In the genomic region with DNA sequence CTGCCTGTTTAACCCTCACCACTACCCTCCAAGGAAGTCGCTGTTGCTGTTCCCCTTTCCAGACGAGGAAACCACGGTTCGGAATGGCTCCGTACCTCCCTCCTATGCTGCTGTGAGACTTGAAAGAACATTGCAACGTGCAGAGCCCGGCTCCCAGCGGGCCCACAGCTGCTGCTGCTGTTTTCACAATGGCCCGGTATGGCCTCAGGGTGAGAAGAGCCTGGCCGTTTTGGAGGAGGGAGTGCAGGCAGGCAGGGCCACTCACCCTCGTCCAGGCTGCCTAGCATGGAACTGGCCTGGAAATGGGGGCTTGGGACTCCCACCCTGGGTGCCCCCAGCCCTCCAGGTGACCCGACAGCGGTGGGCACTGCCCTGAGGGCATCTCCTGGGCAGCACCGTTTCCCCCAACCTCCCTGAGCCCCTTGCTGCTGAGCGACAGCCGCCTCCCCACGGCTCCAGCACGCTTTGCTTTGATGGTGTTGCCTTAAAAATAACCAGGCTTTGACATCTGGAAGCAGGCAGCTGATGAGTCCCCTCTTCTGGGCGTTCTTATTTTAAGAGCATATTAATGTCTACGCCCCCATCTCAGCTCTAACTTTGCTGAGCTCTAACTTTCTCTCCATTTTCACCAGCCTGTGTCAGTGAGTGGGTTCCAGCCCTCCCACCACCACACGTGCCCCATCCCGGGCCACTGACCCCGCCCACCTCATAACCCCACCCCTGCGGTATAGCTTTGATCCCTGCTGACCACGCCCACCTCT, we compare ENCODE assay signal across 22 cellular contexts.
DNase-seq lines count a peak whose midpoint lies in the region; ATAC-seq and TF ChIP-seq lines count a peak whose summit lies in the region.
"Had no signal": no experiment of that assay in that cellular context is flagged by ENCODE, and none has a peak within 500 bp of the region (broad histone marks: within the 10 kb centered on the region; RNA-seq: fewer than 3 reads in every experiment).

No MANE protein-coding gene starts in this region.

- no peaks in the 10 kb centered on the region for H3K36me3 ChIP-seq in HUES6 (ENCODE audit: control insufficient read depth, insufficient read depth, low read length)
- no peaks in the 10 kb centered on the region for H3K36me3 ChIP-seq in endodermal cell (ENCODE audit: control insufficient read depth, insufficient read depth, low read length)
- no peaks in the 10 kb centered on the region for H3K36me3 ChIP-seq in lower lobe of right lung
- H3K36me3 ChIP-seq: cardiac muscle cell, MG63, uterus had no signal

- H3K4me1 ChIP-seq in HUES6 (ENCODE audit: control insufficient read depth, insufficient read depth, low read length): peaks cover 39% of the 10 kb centered on the region
- H3K4me1 ChIP-seq in endodermal cell (ENCODE audit: control insufficient read depth, insufficient read depth, low read length): peaks cover 4% of the 10 kb centered on the region
- H3K4me1 ChIP-seq in lower lobe of right lung: no peaks in the 10 kb centered on the region
- H3K4me1 ChIP-seq: uterus had no signal

- no peak for ATAC-seq in lower lobe of right lung
- ATAC-seq: CD8-positive, alpha-beta T cell; stimulated activated effector memory CD8-positive, alpha-beta T cell treated with anti-CD3 and anti-CD28 coated beads, Interleukin-12 subunit alpha, Interleukin-12 subunit beta, amount 100 ng/mL, for 72 hours had no signal

- DNase-seq in COLO668 (lab: John Stamatoyannopoulos, UW; ENCODE audit: unreplicated experiment) (peak; percentile 6), endodermal cell (peak; percentile 82), lower lobe of right lung (peak; percentile 36), NCI-H2029 treated with DMSO at 0.1 percent for 48 hours (lab: John Stamatoyannopoulos, UW) (no peak)
- no peak for DNase-seq in central memory CD4-positive, alpha-beta T cell
- no peak for DNase-seq in stimulated activated naive CD4-positive, alpha-beta T cell (lab: John Stamatoyannopoulos, UW)
- DNase-seq: anterior cingulate cortex; CD8-positive, alpha-beta T cell; DMS79; IMR-90; MG63; NCI-H2171 treated with DMSO at 0.1 percent for 48 hours; SHP77; small intestine; T-helper 1 cell; uterus had no signal

- 41 to 48% methylated on average over 10 to 25 of the region's 25 CpGs for WGBS in endodermal cell (ENCODE audit: insufficient coverage in 1 of 2, insufficient read length in 1 of 2), 2 experiments

- H3K36me3 Mint-ChIP-seq in endodermal cell (ENCODE audit: low read depth): no peaks in the 10 kb centered on the region
- H3K36me3 Mint-ChIP-seq: activated naive CD4-positive, alpha-beta T cell treated with anti-CD3 and anti-CD28 coated beads, Interleukin-2, amount 50 U/mL, for 24 hours; CD8-positive, alpha-beta T cell; stimulated activated effector memory CD8-positive, alpha-beta T cell treated with anti-CD3 and anti-CD28 coated beads, Interleukin-12 subunit alpha, Interleukin-12 subunit beta, amount 100 ng/mL, for 72 hours had no signal

- H3K27ac ChIP-seq in HUES6 (ENCODE audit: low read depth, low read length) (peak overlapping the region; percentile 67; the same call in 1 of the 2 replicates), endodermal cell (ENCODE audit: low read depth, low read length) (no peak overlapping the region), lower lobe of right lung (no peak overlapping the region)
- H3K27ac ChIP-seq: cardiac muscle cell, epithelial cell of prostate, uterus had no signal

- peaks cover 22% of the 10 kb centered on the region for H3K27me3 Mint-ChIP-seq in endodermal cell (ENCODE audit: insufficient read depth)

- H3K9me3 ChIP-seq in HUES6 (ENCODE audit: control insufficient read depth, insufficient read depth, low read depth, low read length) (peaks cover 20% of the 10 kb centered on the region), endodermal cell (ENCODE audit: control insufficient read depth, low read length) (no peaks in the 10 kb centered on the region), lower lobe of right lung (no peaks in the 10 kb centered on the region)
- H3K9me3 ChIP-seq: MG63, uterus had no signal

- no peak overlapping the region for H3K27ac Mint-ChIP-seq in endodermal cell
- H3K27ac Mint-ChIP-seq: activated CD4-positive, alpha-beta T cell treated with anti-CD3 and anti-CD28 coated beads, Interleukin-2, amount 10 ng/mL, durations not matched to agents 24 days and 14 days; CD8-positive, alpha-beta T cell; stimulated activated effector memory CD8-positive, alpha-beta T cell treated with anti-CD3 and anti-CD28 coated beads, Interleukin-12 subunit alpha, Interleukin-12 subunit beta, amount 100 ng/mL, for 72 hours had no signal

- peaks cover 9% of the 10 kb centered on the region for H3K4me1 Mint-ChIP-seq in endodermal cell
- H3K4me1 Mint-ChIP-seq: activated CD4-positive, alpha-beta T cell treated with anti-CD3 and anti-CD28 coated beads, Interleukin-2, amount 10 ng/mL, durations not matched to agents 24 days and 14 days; activated naive CD4-positive, alpha-beta T cell treated with anti-CD3 and anti-CD28 coated beads, Interleukin-2, amount 50 U/mL, for 24 hours had no signal

- intact Hi-C loops in lower lobe of right lung (cut with DNase I): no loop called here

- no peak overlapping the region for H3K4me3 Mint-ChIP-seq in endodermal cell
- H3K4me3 Mint-ChIP-seq: activated CD4-positive, alpha-beta T cell treated with anti-CD3 and anti-CD28 coated beads, Interleukin-2, amount 10 ng/mL, durations not matched to agents 24 days and 14 days; activated naive CD4-positive, alpha-beta T cell treated with anti-CD3 and anti-CD28 coated beads, Interleukin-2, amount 50 U/mL, for 24 hours; CD8-positive, alpha-beta T cell; stimulated activated effector memory CD8-positive, alpha-beta T cell treated with anti-CD3 and anti-CD28 coated beads, Interleukin-12 subunit alpha, Interleukin-12 subunit beta, amount 100 ng/mL, for 72 hours had no signal

- H3K27me3 ChIP-seq in HUES6 (ENCODE audit: control insufficient read depth, insufficient read depth, low read length) (no peaks in the 10 kb centered on the region), endodermal cell (ENCODE audit: control insufficient read depth, insufficient read depth, low read length, poor library complexity, severe bottlenecking) (no peaks in the 10 kb centered on the region), lower lobe of right lung (ENCODE audit: low read depth) (peaks cover 25% of the 10 kb centered on the region)
- H3K27me3 ChIP-seq: MG63, uterus had no signal

- H3K9ac ChIP-seq in HUES6 (ENCODE audit: low read length) (peak overlapping the region; percentile 84), endodermal cell (ENCODE audit: extremely low read depth, low read length, poor library complexity, severe bottlenecking) (no peak overlapping the region)

- H3K4me3 ChIP-seq in HUES6 (ENCODE audit: low read depth, low read length) (peak overlapping the region; percentile 41; the same call in 1 of the 2 replicates), endodermal cell (ENCODE audit: low read length) (no peak overlapping the region), lower lobe of right lung (no peak overlapping the region)
- H3K4me3 ChIP-seq: cardiac muscle cell, MG63, uterus had no signal

- H3K9me3 Mint-ChIP-seq in endodermal cell: peaks cover 6% of the 10 kb centered on the region
- H3K9me3 Mint-ChIP-seq: activated CD4-positive, alpha-beta T cell treated with anti-CD3 and anti-CD28 coated beads, Interleukin-2, amount 10 ng/mL, durations not matched to agents 24 days and 14 days; activated naive CD4-positive, alpha-beta T cell treated with anti-CD3 and anti-CD28 coated beads, Interleukin-2, amount 50 U/mL, for 24 hours; CD8-positive, alpha-beta T cell; stimulated activated effector memory CD8-positive, alpha-beta T cell treated with anti-CD3 and anti-CD28 coated beads, Interleukin-12 subunit alpha, Interleukin-12 subunit beta, amount 100 ng/mL, for 72 hours had no signal

- TF ChIP-seq CTCF in endodermal cell (conservative IDR thresholded peaks at IDR 0.05) (no peak), lower lobe of right lung (IDR thresholded peaks at IDR 0.05) (no peak)

Comparison
In these comparisons a context has a peak if more than half of its experiments do, and no peak if none do; other contexts are left out.
1. DNase-seq: peak in COLO668 (single experiment), endodermal cell (single experiment) and lower lobe of right lung (single experiment); none in central memory CD4-positive, alpha-beta T cell (single experiment), stimulated activated naive CD4-positive, alpha-beta T cell (0 of 6) and NCI-H2029 treated with DMSO at 0.1 percent for 48 hours (single experiment).